ENCODE assay signal across 8 cellular contexts in the genomic region with DNA sequence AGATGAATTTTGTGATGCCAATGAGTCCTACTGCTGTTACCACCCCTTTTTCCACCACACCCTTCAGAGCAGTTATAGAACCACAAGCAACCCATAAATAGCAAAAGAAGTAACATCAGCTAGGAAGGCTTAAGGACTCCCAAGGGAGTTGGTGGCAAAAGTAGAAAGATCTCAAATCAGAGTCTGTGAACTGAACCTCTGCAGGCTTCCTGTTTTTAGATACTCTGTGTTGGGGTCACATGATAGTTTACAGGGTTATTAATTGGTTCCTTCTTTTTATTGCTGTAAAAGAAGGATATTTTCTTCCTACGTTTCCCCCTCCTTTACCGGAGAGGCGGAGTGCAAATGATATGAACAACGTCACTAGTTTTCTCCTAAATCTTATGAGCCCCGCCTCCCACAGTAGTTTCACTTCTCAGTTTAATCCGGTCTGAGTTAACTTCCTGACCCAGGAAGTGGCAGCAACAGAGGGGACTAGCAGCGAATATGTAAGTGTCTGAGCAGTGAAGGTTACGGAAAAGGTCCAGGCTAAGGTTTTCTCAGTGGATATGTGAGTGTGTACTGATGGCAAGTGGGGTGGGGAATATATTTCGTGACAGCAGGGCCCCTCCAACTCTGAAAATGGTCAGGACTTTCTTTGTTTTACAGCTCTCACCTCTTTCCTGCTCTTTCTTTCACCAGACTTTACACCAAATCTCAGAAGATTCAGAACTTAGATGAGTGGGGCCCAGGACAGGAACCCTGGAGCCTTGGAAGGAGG. TPM values are rescaled to one million over a fixed set of nuclear protein-coding genes. Genes with fewer than 3 reads are reported as not detected.
A peak's percentile ranks its signal among the peaks of the same experiment; 100 is the strongest.
DNase-seq lines count a peak whose midpoint lies in the region; ATAC-seq and TF ChIP-seq lines count a peak whose summit lies in the region.

TRIM38 (plus strand) TSS at position 435 of the 760 bp plus-strand sequence. CDS start 3,721 bp downstream, outside the sequence.

- no peaks in the 10 kb centered on the region for H3K9me3 Mint-ChIP-seq in activated B cell treated with CpG ODN at 0.5 μM for 24 hours

- peak; percentile 82 for ATAC-seq in activated B cell treated with CpG ODN at 0.5 μM for 24 hours (ENCODE audit: low read depth)

- H3K4me1 Mint-ChIP-seq in activated B cell treated with CpG ODN at 0.5 μM for 24 hours: peaks cover 88% of the 10 kb centered on the region

- intact Hi-C loops in activated B cell treated with CpG ODN at 0.5 μM for 24 hours (cut with micrococcal nuclease): loop anchor here (1.0 to 5.0 kb wide), 5 partner anchors 12 to 920 kb away; partner anchors contain the start of gene CARMIL1

- no peaks in the 10 kb centered on the region for H3K27me3 ChIP-seq in GM06990 (replicated peaks; ENCODE audit: control insufficient read depth, insufficient read depth, low read length)

- CTCF ChIA-PET in activated B cell treated with CpG ODN at 0.5 μM for 24 hours (lab: Charles Lee): interaction anchor here (0.7 to 3.1 kb wide), 4 partner anchors 30 to 174 kb away, joined by 3 to 21 read pairs (median 6); no protein-coding TSS in a partner anchor

- H3K4me3 ChIP-seq in GM06990 (replicated peaks; ENCODE audit: low read depth, low read length) (peak within 1 kb of the TSS; percentile 82), LNCaP clone FGC (ENCODE audit: low read depth, low read length) (peak within 1 kb of the TSS; percentile 77)

- POLR2A ChIA-PET in activated B cell treated with CpG ODN at 0.5 μM for 24 hours (lab: Charles Lee): interaction anchor here (0.6 to 4.7 kb wide), 17 partner anchors 11 to 1184 kb away, joined by 3 to 58 read pairs (median 5); a partner anchor contains a TSS

- peaks cover 5% of the 10 kb centered on the region; the same call in 1 of the 2 replicates for H3K36me3 ChIP-seq in GM06990 (ENCODE audit: control insufficient read depth, insufficient read depth, low read length)

- H3K27me3 Mint-ChIP-seq in activated B cell treated with CpG ODN at 0.5 μM for 24 hours: no peaks in the 10 kb centered on the region

- H3K36me3 Mint-ChIP-seq in activated B cell treated with CpG ODN at 0.5 μM for 24 hours (ENCODE audit: low read depth): peaks cover 39% of the 10 kb centered on the region

- H3K27ac Mint-ChIP-seq in activated B cell treated with CpG ODN at 0.5 μM for 24 hours: peak within 1 kb of the TSS; percentile 95

- DNase-seq in GM06990 (ENCODE audit: extremely low read depth, insufficient read length) (peak; percentile 73), H4 (ENCODE audit: low spot score) (peak; percentile 93), LNCaP clone FGC (ENCODE audit: low read depth) (peak; percentile 81), activated B cell treated with CpG ODN at 0.5 μM for 24 hours (peak; percentile 30), cerebellar cortex (ENCODE audit: low spot score) (peak; percentile 1), left kidney (ENCODE audit: low read depth, low spot score) (peak; percentile 90), cerebellar nuclear complex (lab: John Stamatoyannopoulos, UW) (no peak)
- peak; percentile 30 to 80 for DNase-seq in stimulated activated CD4-positive, alpha-beta T cell treated with anti-CD3 and anti-CD28 coated beads, Interleukin-4, amount 100 ng/mL, for 4 hours

- TF ChIP-seq CTCF in GM06990 (IDR thresholded peaks at IDR 0.05; ENCODE audit: insufficient read depth, low read length, poor library complexity, severe bottlenecking) (no peak), LNCaP clone FGC (IDR thresholded peaks at IDR 0.05; ENCODE audit: control insufficient read depth, extremely low read depth, insufficient read depth) (no peak), activated B cell treated with CpG ODN at 0.5 μM for 24 hours (IDR thresholded peaks at IDR 0.05) (no peak)

- peak within 1 kb of the TSS; percentile 94 for H3K4me3 Mint-ChIP-seq in activated B cell treated with CpG ODN at 0.5 μM for 24 hours

RNA-seq across cellular contexts. Expression of gene TRIM38, which starts in this region (rescaled TPM):
- 4.7 and 7.1 TPM in 2 replicates for total RNA-seq in H4 (2014; rRNA removed; shearing (Covaris generic))
- total RNA-seq in activated B cell treated with CpG ODN at 0.5 μM for 24 hours: 31.7 and 36.8 TPM in 2 replicates

Comparison
In these comparisons a context has a peak if more than half of its experiments do, and no peak if none do; other contexts are left out.
1. DNase-seq: peak in GM06990 (single experiment), H4 (single experiment), LNCaP clone FGC (single experiment), activated B cell treated with CpG ODN at 0.5 μM for 24 hours (single experiment), cerebellar cortex (single experiment), left kidney (single experiment) and stimulated activated CD4-positive, alpha-beta T cell treated with anti-CD3 and anti-CD28 coated beads, Interleukin-4, amount 100 ng/mL, for 4 hours (2 of 2); none in cerebellar nuclear complex (0 of 2).